In genomic region chr2:158191076-158191566, GRCh38 we compare ENCODE assay signal across 8 cellular contexts.
A peak's percentile ranks its signal among the peaks of the same experiment; 100 is the strongest.
DNase-seq lines count a peak whose midpoint lies in the region; ATAC-seq and TF ChIP-seq lines count a peak whose summit lies in the region.
"Had no signal": no experiment of that assay in that cellular context is flagged by ENCODE, and none has a peak within 500 bp of the region (broad histone marks: within the 10 kb centered on the region; RNA-seq: fewer than 3 reads in every experiment).

No MANE protein-coding gene starts in this region.

- no peaks in the 10 kb centered on the region for H3K9me3 ChIP-seq in esophagus muscularis mucosa
- no peaks in the 10 kb centered on the region for H3K9me3 ChIP-seq in testis

- H3K36me3 Mint-ChIP-seq in stimulated activated naive CD8-positive, alpha-beta T cell treated with anti-CD3 and anti-CD28 coated beads, Interleukin-15, Interleukin-2, amounts not matched to agents 100 ng/mL and 50 ng/mL, for 24 hours (ENCODE audit: low read depth) = no peaks in the 10 kb centered on the region

- H3K4me1 Mint-ChIP-seq in stimulated activated naive CD8-positive, alpha-beta T cell treated with anti-CD3 and anti-CD28 coated beads, Interleukin-15, Interleukin-2, amounts not matched to agents 100 ng/mL and 50 ng/mL, for 24 hours (ENCODE audit: low read depth) = peaks cover 36% of the 10 kb centered on the region

- WGBS in esophagus muscularis mucosa = 23% methylated on average over 5 of the region's 5 CpGs
- whole genome bisulfite sequencing in testis, 2 donors = 34 to 45% methylated on average over 5 of the region's 5 CpGs

- H3K36me3 ChIP-seq in esophagus muscularis mucosa = no peaks in the 10 kb centered on the region
- H3K36me3 ChIP-seq in testis (ENCODE audit: low read depth, missing control alignments) = no peaks in the 10 kb centered on the region

- ATAC-seq in GM18870 (IDR thresholded peaks at IDR 0.05; ENCODE audit: unreplicated experiment) (peak; percentile 83), HG02610 (IDR thresholded peaks at IDR 0.05; ENCODE audit: unreplicated experiment) (peak; percentile 94)

- TF ChIP-seq POLR2A in esophagus muscularis mucosa (IDR thresholded peaks at IDR 0.05; ENCODE audit: low read depth) = no peak
- TF ChIP-seq POLR2A in testis (IDR thresholded peaks at IDR 0.05) = no peak

- no peaks in the 10 kb centered on the region for H3K27me3 ChIP-seq in esophagus muscularis mucosa
- H3K27me3 ChIP-seq in testis = no peaks in the 10 kb centered on the region

- peak overlapping the region; percentile 41 for H3K27ac Mint-ChIP-seq in stimulated activated naive CD8-positive, alpha-beta T cell treated with anti-CD3 and anti-CD28 coated beads, Interleukin-15, Interleukin-2, amounts not matched to agents 100 ng/mL and 50 ng/mL, for 24 hours

- no peak for TF ChIP-seq EP300 in esophagus muscularis mucosa (IDR thresholded peaks at IDR 0.05)

- H3K27ac ChIP-seq in esophagus muscularis mucosa (replicated peaks in 1 of 4) (peak overlapping the region; percentile 18 to 49 (median 36)), testis (peak overlapping the region in 1 of 2 donors; percentile 75)
- H3K27ac ChIP-seq: VCaP had no signal

- intact Hi-C loops in esophagus muscularis mucosa (cut with DNase I) = loop anchor here (10.0 kb wide), 1 partner anchor 264 kb away; the partner anchor contains the start of genes CCDC148 and PKP4
- intact Hi-C loops in testis (cut with DNase I; ENCODE audit: low total_unique reads) = no loop called here

- peak overlapping the region; percentile 61 for H3K4me3 Mint-ChIP-seq in stimulated activated naive CD8-positive, alpha-beta T cell treated with anti-CD3 and anti-CD28 coated beads, Interleukin-15, Interleukin-2, amounts not matched to agents 100 ng/mL and 50 ng/mL, for 24 hours

- no peak for TF ChIP-seq CTCF in esophagus muscularis mucosa (IDR thresholded peaks at IDR 0.05)
- TF ChIP-seq CTCF in testis (IDR thresholded peaks at IDR 0.05) = no peak

- H3K4me1 ChIP-seq in esophagus muscularis mucosa (peaks cover 0 to 17% (median 15%) of the 10 kb centered on the region in 4 donors), testis (no peaks in the 10 kb centered on the region)

- no peaks in the 10 kb centered on the region for H3K9me3 Mint-ChIP-seq in stimulated activated naive CD8-positive, alpha-beta T cell treated with anti-CD3 and anti-CD28 coated beads, Interleukin-15, Interleukin-2, amounts not matched to agents 100 ng/mL and 50 ng/mL, for 24 hours

- peak; percentile 5 for DNase-seq in NCI-H69 (lab: John Stamatoyannopoulos, UW)
- DNase-seq in esophagus muscularis mucosa (ENCODE audit: extremely low spot score) = no peak
- DNase-seq in testis = no peak
- no peak for DNase-seq in cerebellar cortex (ENCODE audit: low spot score)

- H3K4me3 ChIP-seq in esophagus muscularis mucosa (peak overlapping the region; percentile 27 to 36 (median 34)), testis (peak overlapping the region in 1 of 2 donors; percentile 4)

- peaks cover 26% of the 10 kb centered on the region for H3K27me3 Mint-ChIP-seq in stimulated activated naive CD8-positive, alpha-beta T cell treated with anti-CD3 and anti-CD28 coated beads, Interleukin-15, Interleukin-2, amounts not matched to agents 100 ng/mL and 50 ng/mL, for 24 hours
